ENCODE assay signal across 20 cellular contexts in genomic region chr1:13793088-13793730, GRCh38.
DNase-seq lines count a peak whose midpoint lies in the region; ATAC-seq and TF ChIP-seq lines count a peak whose summit lies in the region.
"Had no signal": no experiment of that assay in that cellular context is flagged by ENCODE, and none has a peak within 500 bp of the region (broad histone marks: within the 10 kb centered on the region; RNA-seq: fewer than 3 reads in every experiment).

No MANE protein-coding gene starts in this region.

- H3K27ac Mint-ChIP-seq in activated B cell treated with CpG ODN at 0.5 μM for 24 hours: peak overlapping the region; percentile 41
- H3K27ac Mint-ChIP-seq: mesothelial cell of epicardium; T-helper 1 cell treated with Interleukin-12 subunit alpha and Interleukin-12 subunit beta and Interleukin-4 antibody, amounts not matched to agents 30 μg/mL and 1 μg/mL, for 36 hours had no signal

- ATAC-seq in left ventricle myocardium superior: no peak
- no peak for ATAC-seq in activated B cell treated with CpG ODN at 0.5 μM for 24 hours (ENCODE audit: low read depth)
- no peak for ATAC-seq in HG02610 (IDR thresholded peaks at IDR 0.05; ENCODE audit: unreplicated experiment)
- no peak for ATAC-seq in GM21367 (IDR thresholded peaks at IDR 0.05; ENCODE audit: unreplicated experiment)
- ATAC-seq: upper lobe of right lung had no signal

- H3K36me3 Mint-ChIP-seq in activated B cell treated with CpG ODN at 0.5 μM for 24 hours (ENCODE audit: low read depth): peaks cover 94% of the 10 kb centered on the region

- H3K4me3 Mint-ChIP-seq in activated B cell treated with CpG ODN at 0.5 μM for 24 hours: no peak overlapping the region
- H3K4me3 Mint-ChIP-seq: mesothelial cell of epicardium; T-helper 1 cell treated with Interleukin-12 subunit alpha and Interleukin-12 subunit beta and Interleukin-4 antibody, amounts not matched to agents 30 μg/mL and 1 μg/mL, for 36 hours had no signal

- intact Hi-C loops in left ventricle myocardium inferior (cut with micrococcal nuclease) (no loop called here), left ventricle myocardium superior (cut with micrococcal nuclease) (no loop called here), activated B cell treated with CpG ODN at 0.5 μM for 24 hours (cut with micrococcal nuclease) (no loop called here), vagina (cut with DNase I) (no loop called here)

- peaks cover 33% of the 10 kb centered on the region for H3K36me3 ChIP-seq in left ventricle myocardium inferior
- peaks cover 0 to 7% of the 10 kb centered on the region in 2 donors for H3K36me3 ChIP-seq in vagina

- H3K4me3 ChIP-seq in left ventricle myocardium inferior: no peak overlapping the region
- no peak overlapping the region for H3K4me3 ChIP-seq in vagina
- H3K4me3 ChIP-seq: SJCRH30, upper lobe of right lung had no signal

- peak overlapping the region; percentile 74 for H3K27ac ChIP-seq in left ventricle myocardium inferior (replicated peaks)
- H3K27ac ChIP-seq in vagina: peak overlapping the region; percentile 21
- H3K27ac ChIP-seq: SJCRH30, upper lobe of right lung, WERI-Rb-1 had no signal

- H3K9me3 ChIP-seq in left ventricle myocardium inferior (replicated peaks) (no peaks in the 10 kb centered on the region), vagina (no peaks in the 10 kb centered on the region)
- H3K9me3 ChIP-seq: SJCRH30, upper lobe of right lung had no signal

- TF ChIP-seq CTCF in left ventricle myocardium inferior (IDR thresholded peaks at IDR 0.05; ENCODE audit: borderline replicate concordance) (no peak), activated B cell treated with CpG ODN at 0.5 μM for 24 hours (IDR thresholded peaks at IDR 0.05) (no peak), vagina (IDR thresholded peaks at IDR 0.05) (no peak)

- DNase-seq in left ventricle myocardium inferior (no peak), left ventricle myocardium superior (no peak), activated B cell treated with CpG ODN at 0.5 μM for 24 hours (no peak), islet precursor cell (peak; percentile 26), vagina (ENCODE audit: extremely low spot score in 2 of 2) (no peak)
- no peak for DNase-seq in stimulated activated CD8-positive, alpha-beta memory T cell treated with anti-CD3 and anti-CD28 coated beads, Interleukin-4, amount 100 ng/mL, for 48 hours
- DNase-seq: activated CD8-positive, alpha-beta memory T cell treated with anti-CD3 and anti-CD28 coated beads for 24 hours; activated effector memory CD4-positive, alpha-beta T cell treated with Interleukin-2 at 50 U/mL for 16 hours; Karpas-422; NCI-H1092 treated with DMSO at 0.1 percent for 48 hours; NCI-H524 treated with DMSO at 0.1 percent for 48 hours; OCI-M1; SJCRH30; stimulated activated naive CD4-positive, alpha-beta T cell treated with Interleukin-2 at 50 U/mL for 16 hours; upper lobe of right lung; WERI-Rb-1 had no signal

- no peaks in the 10 kb centered on the region for H3K9me3 Mint-ChIP-seq in activated B cell treated with CpG ODN at 0.5 μM for 24 hours
- H3K9me3 Mint-ChIP-seq: mesothelial cell of epicardium; T-helper 1 cell treated with Interleukin-12 subunit alpha and Interleukin-12 subunit beta and Interleukin-4 antibody, amounts not matched to agents 30 μg/mL and 1 μg/mL, for 36 hours had no signal

- POLR2A ChIA-PET in activated B cell treated with CpG ODN at 0.5 μM for 24 hours (lab: Charles Lee): interaction anchor here (1.0 to 1.4 kb wide), 2 partner anchors 11 to 126 kb away, joined by 3 to 5 read pairs; no protein-coding TSS in a partner anchor

- H3K4me1 ChIP-seq in left ventricle myocardium inferior (peaks cover 42% of the 10 kb centered on the region), vagina (peaks cover 30% of the 10 kb centered on the region)
- H3K4me1 ChIP-seq: SJCRH30, upper lobe of right lung had no signal

- H3K4me1 Mint-ChIP-seq in activated B cell treated with CpG ODN at 0.5 μM for 24 hours: peaks cover 39% of the 10 kb centered on the region
- H3K4me1 Mint-ChIP-seq: mesothelial cell of epicardium had no signal

- TF ChIP-seq POLR2A in vagina (IDR thresholded peaks at IDR 0.05): no peak

- CTCF ChIA-PET in activated B cell treated with CpG ODN at 0.5 μM for 24 hours (lab: Charles Lee): no interaction called here

- no peaks in the 10 kb centered on the region for H3K27me3 Mint-ChIP-seq in activated B cell treated with CpG ODN at 0.5 μM for 24 hours

- no peaks in the 10 kb centered on the region for H3K27me3 ChIP-seq in left ventricle myocardium inferior (ENCODE audit: low read depth)
- H3K27me3 ChIP-seq in vagina: no peaks in the 10 kb centered on the region
- H3K27me3 ChIP-seq: SJCRH30, upper lobe of right lung had no signal
